ENCODE assay signal across 2 cellular contexts in genomic region chr12:2824541-2824940, GRCh38.
TF ChIP-seq lines count a peak whose summit lies in the region.

No MANE protein-coding gene starts in this region.

TF ChIP-seq in GM23338, 12 proteins besides CTCF, POLR2A, EP300 and RAD21:
- TF ChIP-seq ZNF114 (CRISPR knock-in tag; IDR thresholded peaks at IDR 0.05) (no peak), REST (IDR thresholded peaks at IDR 0.05; ENCODE audit: unreplicated experiment) (no peak), ETS1 (IDR thresholded peaks at IDR 0.05) (no peak), POLR2AphosphoS5 (IDR thresholded peaks at IDR 0.05; ENCODE audit: low read depth) (no peak), CREB1 (CRISPR knock-in tag; IDR thresholded peaks at IDR 0.05; ENCODE audit: low read depth) (no peak), ZNF331 (CRISPR knock-in tag; IDR thresholded peaks at IDR 0.05; ENCODE audit: low read depth) (no peak)
- TF ChIP-seq, protein P1, sequence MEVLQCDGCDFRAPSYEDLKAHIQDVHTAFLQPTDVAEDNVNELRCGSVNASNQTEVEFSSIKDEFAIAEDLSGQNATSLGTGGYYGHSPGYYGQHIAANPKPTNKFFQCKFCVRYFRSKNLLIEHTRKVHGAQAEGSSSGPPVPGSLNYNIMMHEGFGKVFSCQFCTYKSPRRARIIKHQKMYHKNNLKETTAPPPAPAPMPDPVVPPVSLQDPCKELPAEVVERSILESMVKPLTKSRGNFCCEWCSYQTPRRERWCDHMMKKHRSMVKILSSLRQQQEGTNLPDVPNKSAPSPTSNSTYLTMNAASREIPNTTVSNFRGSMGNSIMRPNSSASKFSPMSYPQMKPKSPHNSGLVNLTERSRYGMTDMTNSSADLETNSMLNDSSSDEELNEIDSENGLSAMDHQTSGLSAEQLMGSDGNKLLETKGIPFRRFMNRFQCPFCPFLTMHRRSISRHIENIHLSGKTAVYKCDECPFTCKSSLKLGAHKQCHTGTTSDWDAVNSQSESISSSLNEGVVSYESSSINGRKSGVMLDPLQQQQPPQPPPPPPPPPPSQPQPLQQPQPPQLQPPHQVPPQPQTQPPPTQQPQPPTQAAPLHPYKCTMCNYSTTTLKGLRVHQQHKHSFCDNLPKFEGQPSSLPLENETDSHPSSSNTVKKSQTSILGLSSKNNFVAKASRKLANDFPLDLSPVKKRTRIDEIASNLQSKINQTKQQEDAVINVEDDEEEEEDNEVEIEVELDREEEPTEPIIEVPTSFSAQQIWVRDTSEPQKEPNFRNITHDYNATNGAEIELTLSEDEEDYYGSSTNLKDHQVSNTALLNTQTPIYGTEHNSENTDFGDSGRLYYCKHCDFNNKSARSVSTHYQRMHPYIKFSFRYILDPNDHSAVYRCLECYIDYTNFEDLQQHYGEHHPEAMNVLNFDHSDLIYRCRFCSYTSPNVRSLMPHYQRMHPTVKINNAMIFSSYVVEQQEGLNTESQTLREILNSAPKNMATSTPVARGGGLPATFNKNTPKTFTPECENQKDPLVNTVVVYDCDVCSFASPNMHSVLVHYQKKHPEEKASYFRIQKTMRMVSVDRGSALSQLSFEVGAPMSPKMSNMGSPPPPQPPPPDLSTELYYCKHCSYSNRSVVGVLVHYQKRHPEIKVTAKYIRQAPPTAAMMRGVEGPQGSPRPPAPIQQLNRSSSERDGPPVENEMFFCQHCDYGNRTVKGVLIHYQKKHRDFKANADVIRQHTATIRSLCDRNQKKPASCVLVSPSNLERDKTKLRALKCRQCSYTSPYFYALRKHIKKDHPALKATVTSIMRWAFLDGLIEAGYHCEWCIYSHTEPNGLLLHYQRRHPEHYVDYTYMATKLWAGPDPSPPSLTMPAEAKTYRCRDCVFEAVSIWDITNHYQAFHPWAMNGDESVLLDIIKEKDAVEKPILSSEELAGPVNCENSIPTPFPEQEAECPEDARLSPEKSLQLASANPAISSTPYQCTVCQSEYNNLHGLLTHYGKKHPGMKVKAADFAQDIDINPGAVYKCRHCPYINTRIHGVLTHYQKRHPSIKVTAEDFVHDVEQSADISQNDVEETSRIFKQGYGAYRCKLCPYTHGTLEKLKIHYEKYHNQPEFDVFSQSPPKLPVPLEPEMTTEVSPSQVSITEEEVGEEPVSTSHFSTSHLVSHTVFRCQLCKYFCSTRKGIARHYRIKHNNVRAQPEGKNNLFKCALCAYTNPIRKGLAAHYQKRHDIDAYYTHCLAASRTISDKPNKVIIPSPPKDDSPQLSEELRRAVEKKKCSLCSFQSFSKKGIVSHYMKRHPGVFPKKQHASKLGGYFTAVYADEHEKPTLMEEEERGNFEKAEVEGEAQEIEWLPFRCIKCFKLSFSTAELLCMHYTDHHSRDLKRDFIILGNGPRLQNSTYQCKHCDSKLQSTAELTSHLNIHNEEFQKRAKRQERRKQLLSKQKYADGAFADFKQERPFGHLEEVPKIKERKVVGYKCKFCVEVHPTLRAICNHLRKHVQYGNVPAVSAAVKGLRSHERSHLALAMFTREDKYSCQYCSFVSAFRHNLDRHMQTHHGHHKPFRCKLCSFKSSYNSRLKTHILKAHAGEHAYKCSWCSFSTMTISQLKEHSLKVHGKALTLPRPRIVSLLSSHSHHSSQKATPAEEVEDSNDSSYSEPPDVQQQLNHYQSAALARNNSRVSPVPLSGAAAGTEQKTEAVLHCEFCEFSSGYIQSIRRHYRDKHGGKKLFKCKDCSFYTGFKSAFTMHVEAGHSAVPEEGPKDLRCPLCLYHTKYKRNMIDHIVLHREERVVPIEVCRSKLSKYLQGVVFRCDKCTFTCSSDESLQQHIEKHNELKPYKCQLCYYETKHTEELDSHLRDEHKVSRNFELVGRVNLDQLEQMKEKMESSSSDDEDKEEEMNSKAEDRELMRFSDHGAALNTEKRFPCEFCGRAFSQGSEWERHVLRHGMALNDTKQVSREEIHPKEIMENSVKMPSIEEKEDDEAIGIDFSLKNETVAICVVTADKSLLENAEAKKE (CRISPR knock-in tag; IDR thresholded peaks at IDR 0.05), result no peak
TF ChIP-seq in GM23338: peak in this region for 0.

TF ChIP-seq in SK-N-SH, 30 proteins besides CTCF, POLR2A, EP300 and RAD21:
- no peak for TF ChIP-seq USF2 (IDR thresholded peaks at IDR 0.05; ENCODE audit: borderline replicate concordance, low read depth, low read length)
